11 cellular contexts compared by ENCODE assay signal in genomic region chr13:100658363-100658762, GRCh38. TPM values are rescaled to one million over a fixed set of nuclear protein-coding genes. Genes with fewer than 3 reads are reported as not detected.
DNase-seq lines count a peak whose midpoint lies in the region; ATAC-seq lines count a peak whose summit lies in the region.
"Had no signal": no experiment of that assay in that cellular context is flagged by ENCODE, and none has a peak within 500 bp of the region (broad histone marks: within the 10 kb centered on the region; RNA-seq: fewer than 3 reads in every experiment).

No MANE protein-coding gene starts in this region.

- no peaks in the 10 kb centered on the region for H3K9me3 Mint-ChIP-seq in naive thymus-derived CD8-positive, alpha-beta T cell

- peak overlapping the region in 6 of 10 donors; percentile 1 to 91 (median 35) for H3K27ac Mint-ChIP-seq in naive thymus-derived CD8-positive, alpha-beta T cell

- no peaks in the 10 kb centered on the region for H3K27me3 Mint-ChIP-seq in naive thymus-derived CD8-positive, alpha-beta T cell

- peak; percentile 80 for ATAC-seq in GM19043 (IDR thresholded peaks at IDR 0.05; ENCODE audit: low read depth, unreplicated experiment)
- peak; percentile 85 for ATAC-seq in HG02610 (IDR thresholded peaks at IDR 0.05; ENCODE audit: unreplicated experiment)
- ATAC-seq in naive thymus-derived CD8-positive, alpha-beta T cell, result peak in 1 of 2 donors; percentile 32
- no peak for ATAC-seq in left ventricle myocardium superior

- DNase-seq in KG1 (lab: John Stamatoyannopoulos, UW) (peak; percentile 25), iPS-NIHi7 (ENCODE audit: extremely low spot score) (no peak), anterior cingulate cortex (lab: John Stamatoyannopoulos, UW) (no peak), left ventricle myocardium superior (no peak)
- DNase-seq in naive thymus-derived CD8-positive, alpha-beta T cell, result peak in 1 of 10 donors; percentile 6
- DNase-seq: effector CD8-positive, alpha-beta T cell; left ventricle myocardium inferior; stimulated activated CD4-positive, alpha-beta T cell treated with anti-CD3 and anti-CD28 coated beads, Interleukin-12 subunit alpha, Interleukin-12 subunit beta, amount 100 ng/mL, for 4 hours; thyroid gland had no signal

- H3K36me3 Mint-ChIP-seq in naive thymus-derived CD8-positive, alpha-beta T cell, result peaks cover 6 to 81% (median 44%) of the 10 kb centered on the region in 3 donors

- intact Hi-C loops in left ventricle myocardium superior (cut with micrococcal nuclease), result no loop called here

- H3K4me1 Mint-ChIP-seq in naive thymus-derived CD8-positive, alpha-beta T cell, result peaks cover 11 to 35% (median 20%) of the 10 kb centered on the region in 4 donors

- H3K4me3 Mint-ChIP-seq in naive thymus-derived CD8-positive, alpha-beta T cell, result peak overlapping the region in 6 of 10 donors; percentile 4 to 78 (median 50)

- POLR2A ChIA-PET in naive thymus-derived CD8-positive, alpha-beta T cell (lab: Charles Lee), result no interaction called here

RNA-seq across cellular contexts. Expression of gene TMTC4, which starts 16.2 kb away (rescaled TPM):
- total RNA-seq in naive thymus-derived CD8-positive, alpha-beta T cell, result 10 to 100 TPM; 31.4 to 32.6 TPM
- polyA plus RNA-seq in naive thymus-derived CD8-positive, alpha-beta T cell, result 1 to 10 TPM; 1.4 to 2.5 (median 2.1) TPM
- 8.4 TPM for total RNA-seq in left ventricle myocardium superior
